ENCODE assay signal across 28 cellular contexts in genomic region chr3:99731499-99731898, GRCh38.
"Had no signal": no experiment of that assay in that cellular context is flagged by ENCODE, and none has a peak within 500 bp of the region (broad histone marks: within the 10 kb centered on the region; RNA-seq: fewer than 3 reads in every experiment).

No MANE protein-coding gene starts in this region.

- H3K27me3 ChIP-seq: stomach, transverse colon had no signal

- H3K27me3 Mint-ChIP-seq: naive B cell; stimulated activated memory B cell treated with anti-CD40 and anti-IgM and Interleukin-4, amounts not matched to agents 10 μg/mL and 1 μg/mL and 100 μg/mL, for 72 hours had no signal

- H3K4me3 ChIP-seq: lower lobe of right lung, stomach, transverse colon had no signal

- FAIRE-seq: endothelial cell of umbilical vein, kidney, small intestine, urothelium cell line had no signal

- H3K4me1 Mint-ChIP-seq: brain; naive B cell; neural crest cell; stimulated activated memory B cell treated with anti-CD40 and anti-IgM and Interleukin-4, amounts not matched to agents 10 μg/mL and 1 μg/mL and 100 μg/mL, for 72 hours had no signal

- H3K36me3 ChIP-seq: lower lobe of right lung, stomach, transverse colon, WERI-Rb-1 had no signal

- DNase-seq: activated CD4-positive, alpha-beta T cell treated with anti-CD3 and anti-CD28 coated beads for 1 hour; activated CD4-positive, alpha-beta T cell treated with anti-CD3 and anti-CD28 coated beads, Interleukin-2, amount 50 U/mL, for 1 hour; activated CD8-positive, alpha-beta T cell treated with anti-CD3 and anti-CD28 coated beads, Interleukin-2, amount 10 ng/mL, durations not matched to agents 7 days and 5 days; activated gamma-delta T cell treated with Interleukin-2 at 50 U/mL for 16 hours; aorta; dermis blood vessel endothelial cell; effector memory CD4-positive, alpha-beta T cell; foreskin melanocyte; kidney; lower lobe of right lung; naive B cell; occipital lobe; posterior cingulate gyrus; small intestine; stimulated activated CD4-positive, alpha-beta T cell treated with anti-CD3 and anti-CD28 coated beads, Interleukin-15, amount 100 ng/mL, for 24 hours; stomach; transverse colon; WERI-Rb-1 had no signal

- H3K9me3 ChIP-seq: lower lobe of right lung, transverse colon had no signal

- H3K4me3 Mint-ChIP-seq: activated CD8-positive, alpha-beta T cell treated with anti-CD3 and anti-CD28 coated beads, Interleukin-2, amount 10 ng/mL, durations not matched to agents 7 days and 5 days; activated T-helper 1 cell treated with anti-CD3 and anti-CD28 coated beads, Interleukin-12 subunit alpha, Interleukin-12 subunit beta, Interleukin-2, Interleukin-4 antibody, amounts not matched to agents 30 ng/mL and 10 ng/mL and 1 ng/mL, durations not matched to agents 14 hours and 24 hours and 36 hours; brain; naive B cell; neural crest cell; stimulated activated memory B cell treated with anti-CD40 and anti-IgM and Interleukin-4, amounts not matched to agents 10 μg/mL and 1 μg/mL and 100 μg/mL, for 72 hours had no signal

- H3K9me3 Mint-ChIP-seq: activated naive CD4-positive, alpha-beta T cell treated with anti-CD3 and anti-CD28 coated beads, Interleukin-2, amount 50 U/mL, for 72 hours; activated T-helper 1 cell treated with anti-CD3 and anti-CD28 coated beads, Interleukin-12 subunit alpha, Interleukin-12 subunit beta, Interleukin-2, Interleukin-4 antibody, amounts not matched to agents 30 ng/mL and 10 ng/mL and 1 ng/mL, durations not matched to agents 14 hours and 24 hours and 36 hours; brain had no signal

- H3K4me1 ChIP-seq: stomach, transverse colon had no signal

- H3K27ac ChIP-seq: lower lobe of right lung, stomach, transverse colon, WERI-Rb-1 had no signal

- H3K27ac Mint-ChIP-seq: activated CD8-positive, alpha-beta T cell treated with anti-CD3 and anti-CD28 coated beads, Interleukin-2, amount 10 ng/mL, durations not matched to agents 7 days and 5 days; activated naive CD4-positive, alpha-beta T cell treated with anti-CD3 and anti-CD28 coated beads, Interleukin-2, amount 50 U/mL, for 72 hours; activated T-helper 1 cell treated with anti-CD3 and anti-CD28 coated beads, Interleukin-12 subunit alpha, Interleukin-12 subunit beta, Interleukin-2, Interleukin-4 antibody, amounts not matched to agents 30 ng/mL and 10 ng/mL and 1 ng/mL, durations not matched to agents 14 hours and 24 hours and 36 hours; brain; naive B cell; stimulated activated memory B cell treated with anti-CD40 and anti-IgM and Interleukin-4, amounts not matched to agents 10 μg/mL and 1 μg/mL and 100 μg/mL, for 72 hours had no signal

- ATAC-seq: activated CD8-positive, alpha-beta T cell treated with anti-CD3 and anti-CD28 coated beads, Interleukin-2, amount 10 ng/mL, durations not matched to agents 7 days and 5 days; esophagus mucosa; left lobe of liver; sciatic nerve; stimulated activated memory B cell treated with anti-CD40 and anti-IgM and Interleukin-4, amounts not matched to agents 10 μg/mL and 1 μg/mL and 100 μg/mL, for 72 hours had no signal

- H3K36me3 Mint-ChIP-seq: activated naive CD4-positive, alpha-beta T cell treated with anti-CD3 and anti-CD28 coated beads, Interleukin-2, amount 50 U/mL, for 72 hours; brain; naive B cell; stimulated activated memory B cell treated with anti-CD40 and anti-IgM and Interleukin-4, amounts not matched to agents 10 μg/mL and 1 μg/mL and 100 μg/mL, for 72 hours had no signal
